In the genomic region with DNA sequence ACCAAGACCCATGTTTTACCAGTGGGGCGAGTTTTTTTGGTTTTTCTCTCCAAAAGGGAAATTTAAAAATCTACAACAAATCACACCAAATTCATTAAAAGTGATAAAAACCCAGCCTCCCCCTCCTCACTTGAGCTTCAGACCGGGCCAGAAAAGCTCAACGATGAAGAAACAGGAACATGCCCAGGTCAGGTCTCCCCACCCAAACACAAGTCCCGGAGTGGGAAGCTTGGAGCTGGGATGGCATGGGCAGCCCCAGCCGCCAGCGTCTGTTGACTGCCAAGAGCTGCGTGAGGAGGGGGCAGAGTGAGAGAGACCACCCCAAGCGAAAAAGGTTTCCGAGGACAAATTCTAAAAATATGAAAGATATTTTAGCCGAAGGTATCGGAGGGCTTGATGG, we compare ENCODE assay signal across 1 cellular context.
TF ChIP-seq lines count a peak whose summit lies in the region.

No MANE protein-coding gene starts in this region.

TF ChIP-seq in K562, 482 proteins besides CTCF, POLR2A, EP300 and RAD21:
- TF ChIP-seq MYNN (IDR thresholded peaks at IDR 0.05) (peak; percentile 93), MYNN (CRISPR knock-in tag; IDR thresholded peaks at IDR 0.05) (no peak; the same call in 1 of the 2 replicates), HMGN3 (IDR thresholded peaks at IDR 0.05; ENCODE audit: borderline replicate concordance, extremely low read depth, insufficient read length, low read depth, low read length) (no peak)
